13 cellular contexts compared by ENCODE assay signal in genomic region chr6:146028835-146029572, GRCh38. TPM values are rescaled to one million over a fixed set of nuclear protein-coding genes. Genes with fewer than 3 reads are reported as not detected.
DNase-seq lines count a peak whose midpoint lies in the region; ATAC-seq and TF ChIP-seq lines count a peak whose summit lies in the region.
"Had no signal": no experiment of that assay in that cellular context is flagged by ENCODE, and none has a peak within 500 bp of the region (broad histone marks: within the 10 kb centered on the region; RNA-seq: fewer than 3 reads in every experiment).

GRM1 (plus strand) TSS chr6:146029062; CDS start chr6:146029518, 456 bp downstream.

- no peak for ATAC-seq in CD8-positive, alpha-beta T cell
- ATAC-seq in HG02840 (IDR thresholded peaks at IDR 0.05; ENCODE audit: low FRiP score, unreplicated experiment), result no peak
- ATAC-seq: activated CD4-positive, alpha-beta T cell treated with anti-CD3 and anti-CD28 coated beads for 36 hours had no signal

- no peak for TF ChIP-seq EP300 in stomach (IDR thresholded peaks at IDR 0.05)

- no peak within 1 kb of the TSS for H3K4me3 Mint-ChIP-seq in CD8-positive, alpha-beta T cell
- H3K4me3 Mint-ChIP-seq: activated CD4-positive, alpha-beta T cell treated with anti-CD3 and anti-CD28 coated beads for 36 hours had no signal

- peak within 1 kb of the TSS; percentile 3 for H3K4me3 ChIP-seq in fibroblast of mammary gland (ENCODE audit: control insufficient read depth, low read depth, low read length)
- peak within 1 kb of the TSS; percentile 34 for H3K4me3 ChIP-seq in neuron (ENCODE audit: low read length)
- no peak within 1 kb of the TSS for H3K4me3 ChIP-seq in CD8-positive, alpha-beta T cell (ENCODE audit: low read depth, low read length)
- peak within 1 kb of the TSS in 1 of 4 donors; percentile 20 for H3K4me3 ChIP-seq in stomach
- no peak within 1 kb of the TSS for H3K4me3 ChIP-seq in lower leg skin (ENCODE audit: low read depth, poor library complexity, severe bottlenecking)
- H3K4me3 ChIP-seq: psoas muscle had no signal

- peak within 1 kb of the TSS; percentile 73 for H2AFZ ChIP-seq in neuron (ENCODE audit: low read depth, low read length)

- no peak within 1 kb of the TSS for H3K27ac ChIP-seq in CD8-positive, alpha-beta T cell (ENCODE audit: low read depth, low read length)
- no peak within 1 kb of the TSS for H3K27ac ChIP-seq in stomach
- H3K27ac ChIP-seq: psoas muscle had no signal

- peaks cover 9% of the 10 kb centered on the region for H3K4me1 Mint-ChIP-seq in CD8-positive, alpha-beta T cell (ENCODE audit: low read depth)

- intact Hi-C loops in CD8-positive, alpha-beta T cell (cut with DNase I, micrococcal nuclease), result no loop called here
- intact Hi-C loops in stomach (cut with DNase I; ENCODE audit: low total_unique reads) (no loop called here), lower leg skin (cut with DNase I; ENCODE audit: low total_unique reads) (no loop called here)

- WGBS in stomach, 5 donors, result 6 to 14% (median 7%) methylated on average over 40 of the region's 40 CpGs
- WGBS in lower leg skin, 2 donors, result 8 to 13% methylated on average over 39 to 40 of the region's 40 CpGs

- H3K9me3 Mint-ChIP-seq in CD8-positive, alpha-beta T cell, result no peaks in the 10 kb centered on the region

- H3K9me3 ChIP-seq in neuron (ENCODE audit: low read length), result no peaks in the 10 kb centered on the region
- H3K9me3 ChIP-seq in CD8-positive, alpha-beta T cell (ENCODE audit: low read length), result no peaks in the 10 kb centered on the region
- H3K9me3 ChIP-seq in stomach, result peaks cover 0 to 6% (median 0%) of the 10 kb centered on the region in 4 donors
- H3K9me3 ChIP-seq: psoas muscle had no signal

- TF ChIP-seq POLR2A in stomach (IDR thresholded peaks at IDR 0.05) (no peak), lower leg skin (IDR thresholded peaks at IDR 0.05) (no peak)

- peaks cover 12% of the 10 kb centered on the region for H3K27me3 ChIP-seq in neuron (ENCODE audit: insufficient read depth, low read length)
- no peaks in the 10 kb centered on the region for H3K27me3 ChIP-seq in CD8-positive, alpha-beta T cell (ENCODE audit: insufficient read depth, low read length)
- H3K27me3 ChIP-seq in stomach, result peaks cover 10 to 45% (median 30%) of the 10 kb centered on the region in 3 donors

- peaks cover 71% of the 10 kb centered on the region for H3K27me3 Mint-ChIP-seq in CD8-positive, alpha-beta T cell (ENCODE audit: low read depth)

- H3K36me3 ChIP-seq in neuron (ENCODE audit: insufficient read depth, low read length), result no peaks in the 10 kb centered on the region
- no peaks in the 10 kb centered on the region for H3K36me3 ChIP-seq in CD8-positive, alpha-beta T cell (ENCODE audit: insufficient read depth, low read length)
- no peaks in the 10 kb centered on the region for H3K36me3 ChIP-seq in stomach

- no peaks in the 10 kb centered on the region for H3K36me3 Mint-ChIP-seq in CD8-positive, alpha-beta T cell
- H3K36me3 Mint-ChIP-seq: CD4-positive, alpha-beta memory T cell; T-cell had no signal

- TF ChIP-seq CTCF in fibroblast of mammary gland (conservative IDR thresholded peaks at IDR 0.05; ENCODE audit: control insufficient read depth, insufficient read depth, low read depth, low read length) (no peak), stomach (IDR thresholded peaks at IDR 0.05) (no peak), lower leg skin (IDR thresholded peaks at IDR 0.05) (no peak)
- TF ChIP-seq CTCF in CD8-positive, alpha-beta T cell (IDR thresholded peaks at IDR 0.05), result no peak

- peaks cover 12% of the 10 kb centered on the region for H3K4me1 ChIP-seq in neuron (ENCODE audit: insufficient read depth, low read length)
- no peaks in the 10 kb centered on the region for H3K4me1 ChIP-seq in CD8-positive, alpha-beta T cell (ENCODE audit: insufficient read depth, low read length)
- peaks cover 0 to 12% (median 4%) of the 10 kb centered on the region in 4 donors for H3K4me1 ChIP-seq in stomach
- H3K4me1 ChIP-seq: psoas muscle had no signal

- CTCF ChIA-PET in CD8-positive, alpha-beta T cell (lab: Charles Lee), result no interaction called here

- DNase-seq in ELF-1 (ENCODE audit: low read depth, low spot score) (peak; percentile 5), NCI-H69 (lab: John Stamatoyannopoulos, UW) (peak; percentile 15), fibroblast of mammary gland (ENCODE audit: low read depth) (no peak), stomach (no peak), lower leg skin (ENCODE audit: low spot score in 2 of 2) (no peak)
- no peak for DNase-seq in CD8-positive, alpha-beta T cell
- DNase-seq: NCI-H2171 had no signal

- POLR2A ChIA-PET in CD8-positive, alpha-beta T cell (lab: Charles Lee), result no interaction called here

- no peak within 1 kb of the TSS for H3K27ac Mint-ChIP-seq in CD8-positive, alpha-beta T cell
- H3K27ac Mint-ChIP-seq: activated CD4-positive, alpha-beta T cell treated with anti-CD3 and anti-CD28 coated beads for 36 hours; T-cell had no signal

RNA-seq across cellular contexts. Expression of gene GRM1, which starts in this region (rescaled TPM):
- not detected for total RNA-seq in CD8-positive, alpha-beta T cell
- total RNA-seq in stomach (not detected), lower leg skin (under 1 TPM in 1 of 4 donors, not detected in 3; 0.10 TPM)
- not detected for polyA plus RNA-seq in stomach
- total RNA-seq: activated CD4-positive, alpha-beta T cell treated with anti-CD3 and anti-CD28 coated beads for 36 hours; CD4-positive, alpha-beta memory T cell; T-cell had no signal
- polyA plus RNA-seq: CD4-positive, alpha-beta memory T cell had no signal

Comparison
In these comparisons a context has a peak if more than half of its experiments do, and no peak if none do; other contexts are left out.
1. DNase-seq: peak in ELF-1 (single experiment) and NCI-H69 (single experiment); none in fibroblast of mammary gland (single experiment), CD8-positive, alpha-beta T cell (0 of 7), stomach (single experiment) and lower leg skin (0 of 2).
2. H3K4me3 ChIP-seq: peak in fibroblast of mammary gland (single experiment) and neuron (single experiment); none in CD8-positive, alpha-beta T cell (single experiment) and lower leg skin (single experiment).